9 cellular contexts compared by ENCODE assay signal in the genomic region with DNA sequence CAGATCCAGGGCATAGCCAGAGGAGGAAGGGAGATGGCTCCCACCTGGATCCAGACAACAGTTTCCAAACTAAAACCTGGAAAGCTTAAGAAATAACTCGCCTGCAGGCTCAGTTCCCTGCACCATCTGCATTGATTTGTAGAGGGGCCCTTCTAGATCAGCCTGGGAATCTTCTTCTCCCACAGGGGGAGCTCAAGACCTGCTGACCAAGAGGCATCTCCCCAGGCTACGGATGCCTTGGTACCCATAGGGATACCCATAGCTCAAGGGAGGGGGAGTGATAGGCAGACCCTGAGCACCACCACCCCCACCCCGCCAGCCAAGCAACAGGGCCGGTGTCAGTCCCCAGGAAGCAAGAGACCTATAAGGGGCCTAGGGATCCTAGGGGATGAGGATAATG. TPM values are rescaled to one million over a fixed set of nuclear protein-coding genes. Genes with fewer than 3 reads are reported as not detected.
A peak's percentile ranks its signal among the peaks of the same experiment; 100 is the strongest.
DNase-seq lines count a peak whose midpoint lies in the region; ATAC-seq, FAIRE-seq and TF ChIP-seq lines count a peak whose summit lies in the region.
"Had no signal": no experiment of that assay in that cellular context is flagged by ENCODE, and none has a peak within 500 bp of the region (broad histone marks: within the 10 kb centered on the region; RNA-seq: fewer than 3 reads in every experiment).

No MANE protein-coding gene starts in this region.

- H3K9me3 Mint-ChIP-seq in activated naive CD4-positive, alpha-beta T cell treated with anti-CD3 and anti-CD28 coated beads, Interleukin-2, amount 10 ng/mL, durations not matched to agents 7 days and 5 days, result no peaks in the 10 kb centered on the region

- no peaks in the 10 kb centered on the region for H3K36me3 Mint-ChIP-seq in activated naive CD4-positive, alpha-beta T cell treated with anti-CD3 and anti-CD28 coated beads, Interleukin-2, amount 10 ng/mL, durations not matched to agents 7 days and 5 days
- H3K36me3 Mint-ChIP-seq: activated naive CD8-positive, alpha-beta T cell had no signal

- peak; percentile 51 for ATAC-seq in HG03460 (IDR thresholded peaks at IDR 0.05; ENCODE audit: unreplicated experiment)

- no peaks in the 10 kb centered on the region for H3K36me3 ChIP-seq in keratinocyte (ENCODE audit: control insufficient read depth in 2 of 2, extremely low read depth in 1 of 2, insufficient read depth in 2 of 2, low read length in 2 of 2)

- DNase-seq in activated naive CD4-positive, alpha-beta T cell treated with anti-CD3 and anti-CD28 coated beads, Interleukin-2, amount 10 ng/mL, durations not matched to agents 7 days and 5 days, result peak; percentile 35
- DNase-seq in activated naive CD4-positive, alpha-beta T cell treated with anti-CD3 and anti-CD28 coated beads, Interleukin-2, amount 50 U/mL, for 16 hours, result no peak
- DNase-seq in keratinocyte (ENCODE audit: low read depth, low spot score), result no peak
- DNase-seq in activated gamma-delta T cell treated with Interleukin-2 at 50 U/mL for 16 hours, result no peak
- DNase-seq in NCI-H1048 (lab: John Stamatoyannopoulos, UW), result no peak
- DNase-seq in NCI-H2171 treated with DMSO at 0.1 percent for 48 hours (lab: John Stamatoyannopoulos, UW), result no peak

- H3K27me3 ChIP-seq in keratinocyte (ENCODE audit: control insufficient read depth, extremely low read depth, insufficient read depth, low read length), result no peaks in the 10 kb centered on the region

- no peaks in the 10 kb centered on the region for H3K4me1 Mint-ChIP-seq in activated naive CD4-positive, alpha-beta T cell treated with anti-CD3 and anti-CD28 coated beads, Interleukin-2, amount 10 ng/mL, durations not matched to agents 7 days and 5 days

- TF ChIP-seq CTCF in VCaP (conservative IDR thresholded peaks at IDR 0.05) (peak; percentile 58), keratinocyte (optimal IDR thresholded peaks at IDR 0.05 in 1 of 3, IDR thresholded peaks at IDR 0.05 in 1 of 3, conservative IDR thresholded peaks at IDR 0.05 in 1 of 3; ENCODE audit: extremely low read depth in 1 of 3, insufficient read depth in 2 of 3, low read length in 3 of 3) (peak; percentile 56 to 75 (median 71))

- no peaks in the 10 kb centered on the region for H3K79me2 ChIP-seq in keratinocyte (ENCODE audit: control insufficient read depth, insufficient read depth, low read length)

- no peak for FAIRE-seq in keratinocyte (lab: Jason Lieb, UNC)

- no peak overlapping the region for H3K4me3 ChIP-seq in keratinocyte (ENCODE audit: control insufficient read depth in 2 of 3, extremely low read depth in 1 of 3, insufficient read depth in 2 of 3, low read depth in 1 of 3, low read length in 3 of 3)

- H3K9me1 ChIP-seq in keratinocyte (ENCODE audit: control insufficient read depth, extremely low read depth, insufficient read depth, low read length), result no peaks in the 10 kb centered on the region

- H3K27me3 Mint-ChIP-seq in activated naive CD4-positive, alpha-beta T cell treated with anti-CD3 and anti-CD28 coated beads, Interleukin-2, amount 10 ng/mL, durations not matched to agents 7 days and 5 days, result peaks cover 16% of the 10 kb centered on the region

- CTCF ChIA-PET in activated naive CD4-positive, alpha-beta T cell treated with anti-CD3 and anti-CD28 coated beads, Interleukin-2, amount 10 ng/mL, durations not matched to agents 7 days and 5 days (lab: Charles Lee), result interaction anchor here (0.5 to 5.1 kb wide), 3 partner anchors 72 to 167 kb away, joined by 3 to 26 read pairs (median 3); no protein-coding TSS in a partner anchor

- no peak overlapping the region for H3K27ac Mint-ChIP-seq in activated naive CD4-positive, alpha-beta T cell treated with anti-CD3 and anti-CD28 coated beads, Interleukin-2, amount 10 ng/mL, durations not matched to agents 7 days and 5 days
- H3K27ac Mint-ChIP-seq: activated naive CD8-positive, alpha-beta T cell had no signal

- no peak overlapping the region for H3K27ac ChIP-seq in VCaP
- H3K27ac ChIP-seq in keratinocyte (ENCODE audit: control insufficient read depth, insufficient read depth, low read length), result no peak overlapping the region

- H3K9me3 ChIP-seq in keratinocyte (ENCODE audit: control insufficient read depth, low read depth, low read length), result no peaks in the 10 kb centered on the region

- H4K20me1 ChIP-seq in keratinocyte (ENCODE audit: control insufficient read depth, extremely low read depth, insufficient read depth, low read length), result no peaks in the 10 kb centered on the region

- no peak overlapping the region for H3K4me3 Mint-ChIP-seq in activated naive CD4-positive, alpha-beta T cell treated with anti-CD3 and anti-CD28 coated beads, Interleukin-2, amount 10 ng/mL, durations not matched to agents 7 days and 5 days
- H3K4me3 Mint-ChIP-seq: activated naive CD8-positive, alpha-beta T cell had no signal

- no peak overlapping the region for H3K9ac ChIP-seq in keratinocyte (ENCODE audit: control insufficient read depth, extremely low read depth, insufficient read depth, low read length)

- H2AFZ ChIP-seq in keratinocyte (ENCODE audit: control insufficient read depth, low read length), result no peak overlapping the region

- no peak overlapping the region for H3K4me2 ChIP-seq in keratinocyte (ENCODE audit: control insufficient read depth, extremely low read depth, insufficient read depth, low read depth, low read length)

- dilution Hi-C loops in keratinocyte (cut with MboI; ENCODE audit: extremely low pct_ligation_motif_present, low sequenced_read_pairs), result no loop called here

- no peaks in the 10 kb centered on the region for H3K4me1 ChIP-seq in keratinocyte (ENCODE audit: control insufficient read depth, extremely low read depth, insufficient read depth, low read length)

RNA-seq across cellular contexts. Expression of gene DCLK3, which starts 28.0 kb away (rescaled TPM):
- not detected in 3 replicates for polyA plus RNA-seq in keratinocyte
- polyA plus RNA-seq in keratinocyte (2011; ENCODE audit: low read depth), result not detected
- polyA plus RNA-seq in keratinocyte (2011; cell fraction: cytosol; rRNA removed), result not detected in 2 replicates
- polyA plus RNA-seq in keratinocyte (2011; cell fraction: nucleus; rRNA removed), result not detected in 2 replicates
- not detected in 2 replicates for polyA plus RNA-seq in keratinocyte (2012; ENCODE audit: low replicate concordance)
- polyA minus RNA-seq in keratinocyte, result not detected in 3 replicates
- not detected for polyA minus RNA-seq in keratinocyte (2011; cell fraction: cytosol; rRNA and poly(A)+ RNA removed)
- polyA minus RNA-seq in keratinocyte (2011; cell fraction: nucleus; rRNA and poly(A)+ RNA removed), result not detected in 2 replicates
